8 cellular contexts compared by ENCODE assay signal in genomic region chr3:13045904-13046568, GRCh38. TPM values are rescaled to one million over a fixed set of nuclear protein-coding genes. Genes with fewer than 3 reads are reported as not detected.
DNase-seq lines count a peak whose midpoint lies in the region; ATAC-seq and TF ChIP-seq lines count a peak whose summit lies in the region.

No MANE protein-coding gene starts in this region.

- peaks cover 0 to 27% (median 3%) of the 10 kb centered on the region in 9 donors for H3K4me1 ChIP-seq in heart right ventricle

- H3K27ac ChIP-seq in heart right ventricle: peak overlapping the region in 1 of 10 donors; percentile 23

- intact Hi-C loops in heart right ventricle (cut with DNase I): no loop called here

- no peak overlapping the region for H3K4me3 ChIP-seq in heart right ventricle

- no peaks in the 10 kb centered on the region for H3K27me3 ChIP-seq in heart right ventricle

- peak; percentile 78 for ATAC-seq in HG02571 (IDR thresholded peaks at IDR 0.05; ENCODE audit: unreplicated experiment)
- ATAC-seq in heart right ventricle: peak; percentile 19 to 63 (median 48)

- no peak for TF ChIP-seq CTCF in heart right ventricle (IDR thresholded peaks at IDR 0.05)

- no peaks in the 10 kb centered on the region for H3K9me3 ChIP-seq in heart right ventricle

- H3K36me3 ChIP-seq in heart right ventricle: no peaks in the 10 kb centered on the region

- 64 to 68% methylated on average over 22 of the region's 22 CpGs for WGBS in heart right ventricle, 2 donors

- peak; percentile 11 for DNase-seq in activated T-cell treated with anti-CD3 and anti-CD28 coated beads for 48 hours (ENCODE audit: low read depth)
- DNase-seq in activated T-cell treated with anti-CD3 and anti-CD28 coated beads, Interleukin-2, amount 50 U/mL, for 1 hour: no peak
- peak; percentile 95 for DNase-seq in NAMALWA (ENCODE audit: low spot score)
- DNase-seq in heart right ventricle: peak in 1 of 2 donors; percentile 23
- no peak for DNase-seq in dedifferentiated amniotic fluid mesenchymal stem cell (ENCODE audit: extremely low spot score)
- no peak for DNase-seq in stimulated activated CD4-positive, alpha-beta T cell treated with anti-CD3 and anti-CD28 coated beads, Interleukin-12 subunit alpha, Interleukin-12 subunit beta, amount 100 ng/mL, for 4 hours
- no peak for DNase-seq in DMS153 treated with DMSO at 0.1 percent for 48 hours (lab: John Stamatoyannopoulos, UW; ENCODE audit: unreplicated experiment)

RNA-seq across cellular contexts. Expression of gene IQSEC1, which starts 27.2 kb away (rescaled TPM):
- total RNA-seq in heart right ventricle: 10 to 100 TPM; 55.9 to 73.9 (median 60.7) TPM
- 10 to 100 TPM; 13.1 to 29.7 TPM for polyA plus RNA-seq in heart right ventricle

Comparison
In these comparisons a context has a peak if more than half of its experiments do, and no peak if none do; other contexts are left out.
1. DNase-seq: peak in activated T-cell treated with anti-CD3 and anti-CD28 coated beads for 48 hours (single experiment) and NAMALWA (single experiment); none in activated T-cell treated with anti-CD3 and anti-CD28 coated beads, Interleukin-2, amount 50 U/mL, for 1 hour (single experiment), dedifferentiated amniotic fluid mesenchymal stem cell (single experiment), stimulated activated CD4-positive, alpha-beta T cell treated with anti-CD3 and anti-CD28 coated beads, Interleukin-12 subunit alpha, Interleukin-12 subunit beta, amount 100 ng/mL, for 4 hours (single experiment) and DMS153 treated with DMSO at 0.1 percent for 48 hours (single experiment).